In the genomic region with DNA sequence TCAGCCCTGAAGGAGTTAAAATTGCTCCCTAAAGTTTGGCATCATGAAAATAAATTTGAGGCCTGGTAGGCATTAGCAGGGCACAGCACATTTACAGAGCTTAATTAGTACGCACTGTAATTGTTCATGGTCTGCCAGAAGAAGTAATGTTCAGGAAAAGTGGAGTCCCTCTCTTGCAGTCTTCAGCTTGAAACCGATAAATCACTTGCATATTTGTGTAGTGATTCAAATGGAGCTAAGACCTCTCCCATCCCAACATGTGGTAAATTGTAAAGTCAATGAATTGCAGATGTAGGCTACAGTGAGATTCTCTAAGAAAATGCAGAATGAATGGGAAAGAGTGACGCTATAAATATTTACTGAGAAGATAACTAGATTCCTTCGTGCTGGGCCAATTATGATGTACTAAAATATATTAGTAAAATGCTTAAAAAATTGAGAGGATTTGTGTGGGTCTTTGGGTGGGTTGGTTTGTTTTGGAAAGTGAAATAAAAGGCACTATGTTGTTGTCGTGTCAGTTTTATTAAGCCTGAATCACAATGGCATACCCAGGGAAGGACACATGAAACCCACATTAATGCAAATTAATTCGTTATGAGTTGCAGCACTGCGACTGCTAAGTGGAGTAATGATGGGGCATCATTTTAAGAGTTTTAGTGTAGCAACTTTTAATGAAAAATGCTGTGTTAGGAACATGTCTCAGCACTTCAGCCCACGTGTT, we compare ENCODE assay signal across 1 cellular context.
TF ChIP-seq lines count a peak whose summit lies in the region.

No MANE protein-coding gene starts in this region.

TF ChIP-seq in H1, 55 proteins besides CTCF, POLR2A, EP300 and RAD21 (continued from another document):
- TF ChIP-seq, protein P1, sequence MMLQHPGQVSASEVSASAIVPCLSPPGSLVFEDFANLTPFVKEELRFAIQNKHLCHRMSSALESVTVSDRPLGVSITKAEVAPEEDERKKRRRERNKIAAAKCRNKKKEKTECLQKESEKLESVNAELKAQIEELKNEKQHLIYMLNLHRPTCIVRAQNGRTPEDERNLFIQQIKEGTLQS (IDR thresholded peaks at IDR 0.05; ENCODE audit: insufficient read depth, low read depth, low read length), result no peak
- no peak for TF ChIP-seq CEBPB (IDR thresholded peaks at IDR 0.05; ENCODE audit: low read depth, low read length)
